8 cellular contexts compared by ENCODE assay signal in the genomic region with DNA sequence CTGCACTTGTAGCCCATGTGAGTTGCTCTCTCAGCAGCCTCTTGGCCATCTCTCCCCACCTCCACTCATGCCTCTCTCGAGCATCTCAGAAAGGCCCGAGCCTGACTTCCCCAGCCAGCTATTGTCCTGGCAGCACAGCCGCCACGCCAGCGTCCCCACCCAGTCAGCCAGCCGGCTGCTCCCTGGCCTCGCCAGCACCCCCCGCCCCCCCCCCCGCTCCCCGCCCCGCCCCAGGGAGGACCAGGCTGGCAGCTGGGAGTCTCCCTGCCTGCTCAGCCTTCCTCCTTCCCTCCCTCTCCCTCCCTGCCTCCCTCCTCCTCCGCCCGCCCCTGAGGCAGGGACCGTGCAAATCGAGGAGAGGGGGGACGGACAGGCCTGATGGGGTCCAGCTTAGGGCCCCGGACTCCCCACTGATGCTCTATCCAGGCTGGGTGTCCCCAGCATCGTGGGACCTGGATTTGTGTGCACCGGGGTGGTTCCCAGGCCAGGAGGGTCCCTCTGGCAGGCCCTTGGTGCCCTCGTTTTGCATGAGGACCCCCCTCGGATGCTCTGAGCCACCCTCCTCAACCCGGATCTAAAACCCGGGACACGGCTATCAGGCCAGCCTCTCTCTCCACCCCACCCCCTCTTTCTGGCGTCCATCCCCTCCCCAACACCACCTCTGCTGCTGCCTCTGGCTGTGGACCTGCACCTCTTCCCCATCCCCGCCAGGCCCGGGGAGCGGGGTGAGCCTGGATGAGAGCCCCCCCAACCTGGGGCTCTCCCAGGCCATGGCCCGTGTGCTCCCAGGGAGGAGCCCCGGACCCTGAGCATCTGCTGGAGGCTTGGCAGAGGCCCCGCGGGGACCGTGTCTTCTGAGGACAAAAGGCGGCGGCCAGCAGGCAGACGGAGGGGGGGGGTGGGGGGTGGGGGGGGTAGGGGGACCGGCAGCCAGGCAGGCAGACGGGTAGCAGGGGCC. TPM values are rescaled to one million over a fixed set of nuclear protein-coding genes. Genes with fewer than 3 reads are reported as not detected.
A peak's percentile ranks its signal among the peaks of the same experiment; 100 is the strongest.
DNase-seq lines count a peak whose midpoint lies in the region; ATAC-seq and TF ChIP-seq lines count a peak whose summit lies in the region.

A gene with protein sequence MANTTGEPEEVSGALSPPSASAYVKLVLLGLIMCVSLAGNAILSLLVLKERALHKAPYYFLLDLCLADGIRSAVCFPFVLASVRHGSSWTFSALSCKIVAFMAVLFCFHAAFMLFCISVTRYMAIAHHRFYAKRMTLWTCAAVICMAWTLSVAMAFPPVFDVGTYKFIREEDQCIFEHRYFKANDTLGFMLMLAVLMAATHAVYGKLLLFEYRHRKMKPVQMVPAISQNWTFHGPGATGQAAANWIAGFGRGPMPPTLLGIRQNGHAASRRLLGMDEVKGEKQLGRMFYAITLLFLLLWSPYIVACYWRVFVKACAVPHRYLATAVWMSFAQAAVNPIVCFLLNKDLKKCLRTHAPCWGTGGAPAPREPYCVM (plus strand): TSS at position 621 of the 958 bp plus-strand sequence. CDS start 27,833 bp downstream, outside the sequence.

- CTCF ChIA-PET in activated naive CD4-positive, alpha-beta T cell treated with anti-CD3 and anti-CD28 coated beads, Interleukin-2, amount 10 ng/mL, durations not matched to agents 7 days and 5 days (lab: Charles Lee), result no interaction called here
- CTCF ChIA-PET in WTC11 (lab: Charles Lee), result interaction anchor here (0.6 to 0.9 kb wide), 4 partner anchors 21 to 1712 kb away, joined by 3 to 6 read pairs (median 4); no protein-coding TSS in a partner anchor

- peak within 1 kb of the TSS; percentile 45 for H3K4me3 ChIP-seq in cardiac muscle cell

- H3K27ac Mint-ChIP-seq in activated naive CD4-positive, alpha-beta T cell treated with anti-CD3 and anti-CD28 coated beads, Interleukin-2, amount 10 ng/mL, durations not matched to agents 7 days and 5 days, result peak within 1 kb of the TSS; percentile 30
- peak within 1 kb of the TSS; percentile 57; the same call in 1 of the 2 replicates for H3K27ac Mint-ChIP-seq in WTC11

- ATAC-seq in WTC11 (peak; percentile 87), GM18873 (IDR thresholded peaks at IDR 0.05; ENCODE audit: low FRiP score, unreplicated experiment) (no peak), GM18858 (IDR thresholded peaks at IDR 0.05; ENCODE audit: unreplicated experiment) (no peak)

- H3K4me3 Mint-ChIP-seq in activated naive CD4-positive, alpha-beta T cell treated with anti-CD3 and anti-CD28 coated beads, Interleukin-2, amount 10 ng/mL, durations not matched to agents 7 days and 5 days, result no peak within 1 kb of the TSS
- H3K4me3 Mint-ChIP-seq in WTC11, result peak within 1 kb of the TSS; percentile 79

- H3K36me3 ChIP-seq in cardiac muscle cell, result no peaks in the 10 kb centered on the region

- H3K27me3 ChIP-seq in cardiac muscle cell, result no peaks in the 10 kb centered on the region

- H3K27me3 Mint-ChIP-seq in activated naive CD4-positive, alpha-beta T cell treated with anti-CD3 and anti-CD28 coated beads, Interleukin-2, amount 10 ng/mL, durations not matched to agents 7 days and 5 days, result peaks cover 26% of the 10 kb centered on the region
- H3K27me3 Mint-ChIP-seq in WTC11 (ENCODE audit: low read depth), result no peaks in the 10 kb centered on the region

- H3K4me1 Mint-ChIP-seq in activated naive CD4-positive, alpha-beta T cell treated with anti-CD3 and anti-CD28 coated beads, Interleukin-2, amount 10 ng/mL, durations not matched to agents 7 days and 5 days, result no peaks in the 10 kb centered on the region
- peaks cover 14% of the 10 kb centered on the region for H3K4me1 Mint-ChIP-seq in WTC11

- no peak within 1 kb of the TSS for H3K27ac ChIP-seq in cardiac muscle cell

- no peak for DNase-seq in activated naive CD4-positive, alpha-beta T cell treated with anti-CD3 and anti-CD28 coated beads, Interleukin-2, amount 10 ng/mL, durations not matched to agents 7 days and 5 days
- no peak for DNase-seq in activated naive CD4-positive, alpha-beta T cell (lab: John Stamatoyannopoulos, UW)
- peak; percentile 57 for DNase-seq in WTC11 (ENCODE audit: low spot score)
- peak; percentile 50 to 79 for DNase-seq in cardiac muscle cell (ENCODE audit: low read depth in 1 of 2, low spot score in 1 of 2)
- DNase-seq in pons (ENCODE audit: low spot score), result peak; percentile 70
- no peak for DNase-seq in GM19238 (ENCODE audit: insufficient read length, low spot score)

- POLR2A ChIA-PET in WTC11 (lab: Charles Lee), result interaction anchor here (1.0 kb wide), 1 partner anchor 33 kb away, joined by 5 read pairs; a partner anchor contains a TSS

- H3K4me1 ChIP-seq in cardiac muscle cell (ENCODE audit: low read depth), result no peaks in the 10 kb centered on the region

- H3K36me3 Mint-ChIP-seq in activated naive CD4-positive, alpha-beta T cell treated with anti-CD3 and anti-CD28 coated beads, Interleukin-2, amount 10 ng/mL, durations not matched to agents 7 days and 5 days, result no peaks in the 10 kb centered on the region
- H3K36me3 Mint-ChIP-seq in WTC11, result no peaks in the 10 kb centered on the region

- H3K9me3 ChIP-seq in cardiac muscle cell (ENCODE audit: low read depth), result no peaks in the 10 kb centered on the region

- no peaks in the 10 kb centered on the region for H3K9me3 Mint-ChIP-seq in activated naive CD4-positive, alpha-beta T cell treated with anti-CD3 and anti-CD28 coated beads, Interleukin-2, amount 10 ng/mL, durations not matched to agents 7 days and 5 days
- H3K9me3 Mint-ChIP-seq in WTC11, result no peaks in the 10 kb centered on the region

- TF ChIP-seq CTCF in WTC11 (IDR thresholded peaks at IDR 0.05), result no peak
- no peak for TF ChIP-seq CTCF in cardiac muscle cell (IDR thresholded peaks at IDR 0.05; ENCODE audit: low read depth, low read length)

TF ChIP-seq in WTC11, 78 proteins besides CTCF, POLR2A, EP300 and RAD21:
- TF ChIP-seq TEAD1 (CRISPR knock-in tag; IDR thresholded peaks at IDR 0.05) (no peak), ZNF263 (CRISPR knock-in tag; IDR thresholded peaks at IDR 0.05; ENCODE audit: low read depth) (peak; percentile 85), ZNF219 (CRISPR knock-in tag; IDR thresholded peaks at IDR 0.05; ENCODE audit: borderline replicate concordance) (no peak)
- TF ChIP-seq, protein P1, sequence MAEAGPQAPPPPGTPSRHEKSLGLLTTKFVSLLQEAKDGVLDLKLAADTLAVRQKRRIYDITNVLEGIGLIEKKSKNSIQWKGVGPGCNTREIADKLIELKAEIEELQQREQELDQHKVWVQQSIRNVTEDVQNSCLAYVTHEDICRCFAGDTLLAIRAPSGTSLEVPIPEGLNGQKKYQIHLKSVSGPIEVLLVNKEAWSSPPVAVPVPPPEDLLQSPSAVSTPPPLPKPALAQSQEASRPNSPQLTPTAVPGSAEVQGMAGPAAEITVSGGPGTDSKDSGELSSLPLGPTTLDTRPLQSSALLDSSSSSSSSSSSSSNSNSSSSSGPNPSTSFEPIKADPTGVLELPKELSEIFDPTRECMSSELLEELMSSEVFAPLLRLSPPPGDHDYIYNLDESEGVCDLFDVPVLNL (CRISPR knock-in tag; IDR thresholded peaks at IDR 0.05; ENCODE audit: borderline replicate concordance, low read depth), result no peak
- TF ChIP-seq, protein P2, sequence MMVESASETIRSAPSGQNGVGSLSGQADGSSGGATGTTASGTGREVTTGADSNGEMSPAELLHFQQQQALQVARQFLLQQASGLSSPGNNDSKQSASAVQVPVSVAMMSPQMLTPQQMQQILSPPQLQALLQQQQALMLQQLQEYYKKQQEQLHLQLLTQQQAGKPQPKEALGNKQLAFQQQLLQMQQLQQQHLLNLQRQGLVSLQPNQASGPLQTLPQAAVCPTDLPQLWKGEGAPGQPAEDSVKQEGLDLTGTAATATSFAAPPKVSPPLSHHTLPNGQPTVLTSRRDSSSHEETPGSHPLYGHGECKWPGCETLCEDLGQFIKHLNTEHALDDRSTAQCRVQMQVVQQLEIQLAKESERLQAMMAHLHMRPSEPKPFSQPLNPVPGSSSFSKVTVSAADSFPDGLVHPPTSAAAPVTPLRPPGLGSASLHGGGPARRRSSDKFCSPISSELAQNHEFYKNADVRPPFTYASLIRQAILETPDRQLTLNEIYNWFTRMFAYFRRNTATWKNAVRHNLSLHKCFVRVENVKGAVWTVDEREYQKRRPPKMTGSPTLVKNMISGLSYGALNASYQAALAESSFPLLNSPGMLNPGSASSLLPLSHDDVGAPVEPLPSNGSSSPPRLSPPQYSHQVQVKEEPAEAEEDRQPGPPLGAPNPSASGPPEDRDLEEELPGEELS (CRISPR knock-in tag; IDR thresholded peaks at IDR 0.05), result no peak
TF ChIP-seq in WTC11: peak in this region for 1.

RNA-seq across cellular contexts. Expression of the gene that starts here (rescaled TPM):
- total RNA-seq in WTC11 (2021) (7.3 to 11.0 TPM (median 9.3 TPM) in 3 replicates), cardiac muscle cell (4.8 and 12.6 TPM in 2 replicates)
- 3.6 and 3.8 TPM in 2 replicates for polyA plus RNA-seq in cardiac muscle cell

Comparison
In these comparisons a context has a peak if more than half of its experiments do, and no peak if none do; other contexts are left out.
1. DNase-seq: peak in WTC11 (single experiment), cardiac muscle cell (2 of 2) and pons (single experiment); none in activated naive CD4-positive, alpha-beta T cell treated with anti-CD3 and anti-CD28 coated beads, Interleukin-2, amount 10 ng/mL, durations not matched to agents 7 days and 5 days (single experiment), activated naive CD4-positive, alpha-beta T cell (0 of 4) and GM19238 (single experiment).